Comparison of ENCODE assay signal across 17 cellular contexts in the genomic region with DNA sequence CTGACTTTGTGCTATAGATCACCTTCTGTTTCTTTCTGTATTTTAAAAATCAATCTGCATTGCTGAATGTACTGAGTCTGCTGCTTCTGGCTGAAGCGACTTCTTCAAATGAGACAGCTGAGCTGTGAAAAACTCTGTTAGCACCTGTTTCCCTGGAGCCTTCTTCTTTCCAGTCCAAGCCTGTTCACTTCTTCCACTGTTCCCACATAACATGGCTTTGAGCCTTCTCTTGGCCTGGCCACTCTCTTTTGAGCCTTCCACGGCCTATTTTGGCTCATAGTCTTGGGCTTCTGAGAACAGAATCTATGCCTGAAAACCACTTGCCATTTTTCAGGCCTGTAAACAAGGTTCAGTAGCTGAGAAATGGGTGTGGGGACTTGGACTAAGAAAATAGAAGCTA.
DNase-seq lines count a peak whose midpoint lies in the region; ATAC-seq and TF ChIP-seq lines count a peak whose summit lies in the region.
"Had no signal": no experiment of that assay in that cellular context is flagged by ENCODE, and none has a peak within 500 bp of the region (broad histone marks: within the 10 kb centered on the region; RNA-seq: fewer than 3 reads in every experiment).

No MANE protein-coding gene starts in this region.

- DNase-seq in Ammon's horn (ENCODE audit: low spot score) (peak; percentile 45), globus pallidus (ENCODE audit: low spot score) (peak; percentile 60), midbrain (lab: John Stamatoyannopoulos, UW) (peak; percentile 55), neuronal stem cell (ENCODE audit: low spot score) (no peak), mesothelial cell of epicardium (ENCODE audit: low spot score in 2 of 2, unreplicated experiment in 2 of 2) (no peak), retina (no peak), NOMO-1 treated with DMSO at 0.1 percent for 48 hours (lab: John Stamatoyannopoulos, UW; ENCODE audit: unreplicated experiment) (no peak)
- DNase-seq: Calu3; CD8-positive, alpha-beta T cell; DMS79 treated with DMSO at 0.1 percent for 48 hours; H9 had no signal

- H2BK15ac ChIP-seq in neuronal stem cell (ENCODE audit: low read length) = no peak overlapping the region

- no peak overlapping the region for H3K4ac ChIP-seq in neuronal stem cell (ENCODE audit: low read length)

- no peaks in the 10 kb centered on the region for H3K36me3 ChIP-seq in neuronal stem cell (replicated peaks in 1 of 2; ENCODE audit: control insufficient read depth in 2 of 2, insufficient read depth in 2 of 2, low read length in 2 of 2)
- H3K36me3 ChIP-seq: BLaER1 treated with 17β-estradiol and CSF1 and Interleukin-3, amounts not matched to agents 10 nM and 100 nM had no signal

- no peaks in the 10 kb centered on the region for H3K27me3 ChIP-seq in neuronal stem cell (ENCODE audit: control insufficient read depth in 3 of 3, insufficient read depth in 3 of 3, low read depth in 1 of 3, low read length in 3 of 3)
- H3K27me3 ChIP-seq: BLaER1 treated with 17β-estradiol and CSF1 and Interleukin-3, amounts not matched to agents 10 nM and 100 nM had no signal

- H3K27ac ChIP-seq in neuronal stem cell (replicated peaks; ENCODE audit: low read length) = no peak overlapping the region
- H3K27ac ChIP-seq: 22Rv1; A549; BLaER1 treated with 17β-estradiol and CSF1 and Interleukin-3, amounts not matched to agents 10 nM and 100 nM had no signal

- H3K27me3 Mint-ChIP-seq in mesothelial cell of epicardium (ENCODE audit: low read depth) = no peaks in the 10 kb centered on the region

- H4K8ac ChIP-seq in neuronal stem cell (ENCODE audit: low read depth, low read length) = no peak overlapping the region

- no peak overlapping the region for H3K18ac ChIP-seq in neuronal stem cell (ENCODE audit: low read length)

- no CpG with 5 or more reads among the region's 2 CpGs for WGBS in neuronal stem cell (ENCODE audit: extremely low coverage in 2 of 2, insufficient read length in 2 of 2, insufficient replicate concordance in 1 of 2), 2 donors

- no peaks in the 10 kb centered on the region for H3K36me3 Mint-ChIP-seq in mesothelial cell of epicardium
- H3K36me3 Mint-ChIP-seq: CD8-positive, alpha-beta T cell had no signal

- peaks cover 5% of the 10 kb centered on the region for H3K4me1 Mint-ChIP-seq in mesothelial cell of epicardium
- H3K4me1 Mint-ChIP-seq: B cell had no signal

- H3K4me3 Mint-ChIP-seq in mesothelial cell of epicardium = no peak overlapping the region
- H3K4me3 Mint-ChIP-seq: B cell; CD8-positive, alpha-beta T cell; H9 had no signal

- H4K91ac ChIP-seq in neuronal stem cell (ENCODE audit: low read depth, low read length, poor library complexity) = no peak overlapping the region

- no peak for ATAC-seq in HG02759 (IDR thresholded peaks at IDR 0.05; ENCODE audit: unreplicated experiment)
- ATAC-seq: A549; CD8-positive, alpha-beta T cell; GM12878 had no signal

- no peak overlapping the region for H2AK5ac ChIP-seq in neuronal stem cell (ENCODE audit: low read depth, low read length)

- no peak overlapping the region for H3K27ac Mint-ChIP-seq in mesothelial cell of epicardium
- H3K27ac Mint-ChIP-seq: B cell; CD8-positive, alpha-beta T cell; H9 had no signal

- H2BK12ac ChIP-seq in neuronal stem cell (ENCODE audit: low read length) = no peak overlapping the region

- H2BK5ac ChIP-seq in neuronal stem cell (ENCODE audit: low read length) = no peak overlapping the region

- H2BK120ac ChIP-seq in neuronal stem cell (ENCODE audit: low read depth, low read length) = no peak overlapping the region

- no peaks in the 10 kb centered on the region for H3K9me3 ChIP-seq in neuronal stem cell (replicated peaks in 1 of 2; ENCODE audit: control insufficient read depth in 2 of 2, insufficient read depth in 1 of 2, low read depth in 1 of 2, low read length in 2 of 2)
- H3K9me3 ChIP-seq: A549 had no signal

- peaks cover 17% of the 10 kb centered on the region for H3K9me3 Mint-ChIP-seq in mesothelial cell of epicardium
- H3K9me3 Mint-ChIP-seq: CD8-positive, alpha-beta T cell had no signal

- peaks cover 0 to 2% of the 10 kb centered on the region in 2 donors for H3K4me1 ChIP-seq in neuronal stem cell (ENCODE audit: control insufficient read depth in 2 of 2, insufficient read depth in 1 of 2, low read depth in 1 of 2, low read length in 2 of 2)
- H3K4me1 ChIP-seq: A549; BLaER1 treated with 17β-estradiol and CSF1 and Interleukin-3, amounts not matched to agents 10 nM and 100 nM had no signal

- no peak overlapping the region for H3K4me2 ChIP-seq in neuronal stem cell (ENCODE audit: insufficient read depth, low read length, poor library complexity, severe bottlenecking)
- H3K4me2 ChIP-seq: A549; BLaER1 treated with 17β-estradiol and CSF1 and Interleukin-3, amounts not matched to agents 10 nM and 100 nM had no signal

- H3K23ac ChIP-seq in neuronal stem cell (ENCODE audit: low read depth, low read length, poor library complexity) = no peak overlapping the region

- H3K9ac ChIP-seq in neuronal stem cell (ENCODE audit: low read depth, low read length, poor library complexity) = no peak overlapping the region
- H3K9ac ChIP-seq: BLaER1 treated with 17β-estradiol and CSF1 and Interleukin-3, amounts not matched to agents 10 nM and 100 nM had no signal

- no peaks in the 10 kb centered on the region for H3K79me1 ChIP-seq in neuronal stem cell (ENCODE audit: low read depth, low read length)

- H3K14ac ChIP-seq in neuronal stem cell (ENCODE audit: low read length) = no peak overlapping the region

- H2AFZ ChIP-seq in neuronal stem cell (ENCODE audit: low read length) = peak overlapping the region; percentile 32

- no peak for TF ChIP-seq CTCF in mesothelial cell of epicardium (IDR thresholded peaks at IDR 0.05; ENCODE audit: unreplicated experiment)

- H3K4me3 ChIP-seq in neuronal stem cell (ENCODE audit: low read length in 2 of 2) = no peak overlapping the region
- H3K4me3 ChIP-seq: A549; BLaER1 treated with 17β-estradiol and CSF1 and Interleukin-3, amounts not matched to agents 10 nM and 100 nM; GM12878 had no signal

Comparison
In these comparisons a context has a peak if more than half of its experiments do, and no peak if none do; other contexts are left out.
1. DNase-seq: peak in Ammon's horn (single experiment), globus pallidus (single experiment) and midbrain (single experiment); none in neuronal stem cell (single experiment), mesothelial cell of epicardium (0 of 2), retina (single experiment) and NOMO-1 treated with DMSO at 0.1 percent for 48 hours (single experiment).